In genomic region chr2:134135793-134136192, GRCh38 we compare ENCODE assay signal across 16 cellular contexts.
A peak's percentile ranks its signal among the peaks of the same experiment; 100 is the strongest.
DNase-seq lines count a peak whose midpoint lies in the region; ATAC-seq and TF ChIP-seq lines count a peak whose summit lies in the region.
"Had no signal": no experiment of that assay in that cellular context is flagged by ENCODE, and none has a peak within 500 bp of the region (broad histone marks: within the 10 kb centered on the region; RNA-seq: fewer than 3 reads in every experiment).

No MANE protein-coding gene starts in this region.

- H3K36me3 ChIP-seq in cardiac muscle cell (no peaks in the 10 kb centered on the region), neural progenitor cell (no peaks in the 10 kb centered on the region)
- H3K36me3 ChIP-seq in naive thymus-derived CD4-positive, alpha-beta T cell (ENCODE audit: control insufficient read depth in 2 of 3, insufficient read depth in 3 of 3, low read length in 3 of 3) = no peaks in the 10 kb centered on the region

- DNase-seq in cardiac muscle cell (ENCODE audit: low read depth in 1 of 2, low spot score in 1 of 2) (no peak), cardiac septum (ENCODE audit: low spot score) (no peak), T-helper 17 cell (no peak), AML-193 (lab: John Stamatoyannopoulos, UW) (no peak), neural progenitor cell (ENCODE audit: low spot score) (no peak)
- no peak for DNase-seq in CD4-positive, alpha-beta T cell
- DNase-seq in naive thymus-derived CD4-positive, alpha-beta T cell = no peak
- DNase-seq: C1 segment of cervical spinal cord, DMS79 treated with DMSO at 0.1 percent for 48 hours, HFFc6, KG1, NCI-H1417, NCI-H187, NCI-H2227 treated with DMSO at 0.1 percent for 48 hours, NCI-H510A treated with DMSO at 0.1 percent for 48 hours, NCI-H774 had no signal

- peaks cover 99% of the 10 kb centered on the region for H3K4me1 Mint-ChIP-seq in CD4-positive, alpha-beta T cell (ENCODE audit: low read depth)
- H3K4me1 Mint-ChIP-seq in T-helper 17 cell (peaks cover 64% of the 10 kb centered on the region), neural progenitor cell (peaks cover 15% of the 10 kb centered on the region)
- peaks cover 35 to 94% (median 86%) of the 10 kb centered on the region in 7 donors for H3K4me1 Mint-ChIP-seq in naive thymus-derived CD4-positive, alpha-beta T cell

- peaks cover 26% of the 10 kb centered on the region for H3K79me2 ChIP-seq in neural progenitor cell (ENCODE audit: low read depth)

- H3F3A ChIP-seq in neural progenitor cell (ENCODE audit: low read depth) = peaks cover 8% of the 10 kb centered on the region

- peak overlapping the region; percentile 84 for H3K27ac ChIP-seq in cardiac muscle cell
- H3K27ac ChIP-seq in CD4-positive, alpha-beta T cell (ENCODE audit: low read depth, low read length) = no peak overlapping the region
- H3K27ac ChIP-seq in naive thymus-derived CD4-positive, alpha-beta T cell (ENCODE audit: low read depth, low read length) = no peak overlapping the region
- H3K27ac ChIP-seq in neural progenitor cell = no peak overlapping the region

- H3K4me2 ChIP-seq in neural progenitor cell = no peak overlapping the region

- H3K9me3 ChIP-seq in cardiac muscle cell (ENCODE audit: low read depth) (no peaks in the 10 kb centered on the region), T-helper 17 cell (ENCODE audit: control insufficient read depth, low read length, poor library complexity, severe bottlenecking) (no peaks in the 10 kb centered on the region), neural progenitor cell (ENCODE audit: low read depth) (no peaks in the 10 kb centered on the region)
- no peaks in the 10 kb centered on the region for H3K9me3 ChIP-seq in CD4-positive, alpha-beta T cell (ENCODE audit: control insufficient read depth, low read length)
- H3K9me3 ChIP-seq in naive thymus-derived CD4-positive, alpha-beta T cell (ENCODE audit: control insufficient read depth in 2 of 3, low read length in 3 of 3) = no peaks in the 10 kb centered on the region

- CTCF ChIA-PET in CD4-positive, alpha-beta T cell (lab: Charles Lee) = interaction anchor here (1.4 kb wide), 1 partner anchor 18 kb away, joined by 3 read pairs; no protein-coding TSS in a partner anchor
- CTCF ChIA-PET in naive thymus-derived CD4-positive, alpha-beta T cell (lab: Charles Lee) = no interaction called here

- H3K4me3 Mint-ChIP-seq in CD4-positive, alpha-beta T cell = peak overlapping the region; percentile 35
- H3K4me3 Mint-ChIP-seq in T-helper 17 cell (peak overlapping the region; percentile 57), neural progenitor cell (no peak overlapping the region)
- peak overlapping the region in 8 of 10 donors; percentile 26 to 74 (median 51) for H3K4me3 Mint-ChIP-seq in naive thymus-derived CD4-positive, alpha-beta T cell

- peaks cover 57% of the 10 kb centered on the region for H4K20me1 ChIP-seq in neural progenitor cell (ENCODE audit: low read depth)

- ATAC-seq in CD4-positive, alpha-beta T cell (ENCODE audit: poor library complexity) = no peak
- ATAC-seq in T-helper 17 cell = no peak
- ATAC-seq in naive thymus-derived CD4-positive, alpha-beta T cell = no peak

- no peak overlapping the region for H3K27ac Mint-ChIP-seq in CD4-positive, alpha-beta T cell
- H3K27ac Mint-ChIP-seq in T-helper 17 cell (peak overlapping the region; percentile 87), neural progenitor cell (no peak overlapping the region)
- H3K27ac Mint-ChIP-seq in naive thymus-derived CD4-positive, alpha-beta T cell = no peak overlapping the region

- no peaks in the 10 kb centered on the region for H3K9me3 Mint-ChIP-seq in CD4-positive, alpha-beta T cell
- H3K9me3 Mint-ChIP-seq in naive thymus-derived CD4-positive, alpha-beta T cell = no peaks in the 10 kb centered on the region
- peaks cover 8% of the 10 kb centered on the region for H3K9me3 Mint-ChIP-seq in neural progenitor cell
- H3K9me3 Mint-ChIP-seq: HFFc6 had no signal

- H3K36me3 Mint-ChIP-seq in CD4-positive, alpha-beta T cell (ENCODE audit: low read depth) = peaks cover 20% of the 10 kb centered on the region
- H3K36me3 Mint-ChIP-seq in T-helper 17 cell (ENCODE audit: low read depth) = peaks cover 3% of the 10 kb centered on the region
- H3K36me3 Mint-ChIP-seq in naive thymus-derived CD4-positive, alpha-beta T cell = peaks cover 0 to 16% (median 10%) of the 10 kb centered on the region in 5 donors
- peaks cover 11% of the 10 kb centered on the region for H3K36me3 Mint-ChIP-seq in neural progenitor cell

- H3K4me3 ChIP-seq in cardiac muscle cell = no peak overlapping the region
- no peak overlapping the region for H3K4me3 ChIP-seq in naive thymus-derived CD4-positive, alpha-beta T cell (ENCODE audit: low read length)
- no peak overlapping the region for H3K4me3 ChIP-seq in neural progenitor cell

- H3K27me3 ChIP-seq in cardiac muscle cell (no peaks in the 10 kb centered on the region), neural progenitor cell (no peaks in the 10 kb centered on the region)
- no peaks in the 10 kb centered on the region for H3K27me3 ChIP-seq in CD4-positive, alpha-beta T cell (ENCODE audit: control insufficient read depth, insufficient read depth, low read length)
- no peaks in the 10 kb centered on the region for H3K27me3 ChIP-seq in naive thymus-derived CD4-positive, alpha-beta T cell (ENCODE audit: control insufficient read depth in 2 of 2, insufficient read depth in 2 of 2, low read length in 2 of 2)

- H3K27me3 Mint-ChIP-seq in CD4-positive, alpha-beta T cell = no peaks in the 10 kb centered on the region
- H3K27me3 Mint-ChIP-seq in T-helper 17 cell (no peaks in the 10 kb centered on the region), neural progenitor cell (ENCODE audit: insufficient read depth, low read depth) (peaks cover 4% of the 10 kb centered on the region)
- no peaks in the 10 kb centered on the region for H3K27me3 Mint-ChIP-seq in naive thymus-derived CD4-positive, alpha-beta T cell

- POLR2A ChIA-PET in CD4-positive, alpha-beta T cell (lab: Charles Lee) = no interaction called here
- POLR2A ChIA-PET in naive thymus-derived CD4-positive, alpha-beta T cell (lab: Charles Lee) = no interaction called here

- TF ChIP-seq CTCF in cardiac muscle cell (IDR thresholded peaks at IDR 0.05; ENCODE audit: low read depth, low read length) (no peak), neural progenitor cell (IDR thresholded peaks at IDR 0.05) (no peak)
- TF ChIP-seq CTCF in CD4-positive, alpha-beta T cell (IDR thresholded peaks at IDR 0.05) = no peak

- H2AFZ ChIP-seq in neural progenitor cell (replicated peaks) = no peak overlapping the region

- H3K9ac ChIP-seq in neural progenitor cell = no peak overlapping the region

- intact Hi-C loops in cardiac septum (cut with DNase I) = loop anchor here (5.0 kb wide), 2 partner anchors 67 to 277 kb away; no protein-coding TSS in a partner anchor
- intact Hi-C loops in CD4-positive, alpha-beta T cell (cut with DNase I, micrococcal nuclease) = loop anchor here in 1 of 2 experiments (5.0 kb wide), 1 partner anchor 37 kb away; no protein-coding TSS in a partner anchor
- intact Hi-C loops in naive thymus-derived CD4-positive, alpha-beta T cell (cut with micrococcal nuclease) = loop anchor here in 1 of 2 donors (2.0 kb wide), 1 partner anchor 15 kb away; no protein-coding TSS in a partner anchor

- H3K4me1 ChIP-seq in cardiac muscle cell (ENCODE audit: low read depth) = peaks cover 53% of the 10 kb centered on the region
- H3K4me1 ChIP-seq in naive thymus-derived CD4-positive, alpha-beta T cell (ENCODE audit: control insufficient read depth in 2 of 2, insufficient read depth in 2 of 2, low read length in 2 of 2) = peaks cover 15 to 27% of the 10 kb centered on the region in 2 donors
- H3K4me1 ChIP-seq in neural progenitor cell = peaks cover 22% of the 10 kb centered on the region
